ENCODE assay signal across 26 cellular contexts in genomic region chr7:72781631-72782030, GRCh38.
"Had no signal": no experiment of that assay in that cellular context is flagged by ENCODE, and none has a peak within 500 bp of the region (broad histone marks: within the 10 kb centered on the region; RNA-seq: fewer than 3 reads in every experiment).

No MANE protein-coding gene starts in this region.

- H3K36me3 ChIP-seq: colonic mucosa, gastrocnemius medialis, neutrophil, pancreas, right lobe of liver, thoracic aorta, tibial nerve, upper lobe of left lung had no signal

- H3K4me3 ChIP-seq: colonic mucosa, gastrocnemius medialis, pancreas, right lobe of liver, smooth muscle cell, thoracic aorta, tibial nerve, upper lobe of left lung had no signal

- H3K27ac ChIP-seq: colonic mucosa, epithelial cell of prostate, gastrocnemius medialis, neutrophil, pancreas, right lobe of liver, thoracic aorta, tibial nerve, upper lobe of left lung had no signal

- H3K27me3 ChIP-seq: colonic mucosa, gastrocnemius medialis, neutrophil, pancreas, right lobe of liver, tibial nerve, upper lobe of left lung had no signal

- H3K9me3 ChIP-seq: colonic mucosa, gastrocnemius medialis, neutrophil, pancreas, right lobe of liver, thoracic aorta, tibial nerve, upper lobe of left lung had no signal

- H3K4me2 ChIP-seq: smooth muscle cell had no signal

- FAIRE-seq: keratinocyte, pancreas, urothelium cell line had no signal

- ATAC-seq: effector memory CD8-positive, alpha-beta T cell; esophagus mucosa; gastrocnemius medialis; left lobe of liver; naive thymus-derived CD4-positive, alpha-beta T cell; pancreas; right lobe of liver; stimulated activated naive B cell treated with anti-CD40 and anti-IgM and Interleukin-4, amounts not matched to agents 10 μg/mL and 1 μg/mL and 100 μg/mL, for 72 hours had no signal

- H3K27ac Mint-ChIP-seq: dendritic cell treated with granulocyte-macrophage colony-stimulating factor and Interleukin-4, amounts not matched to agents 40 ng/mL and 50 ng/mL, for 4 days; effector memory CD8-positive, alpha-beta T cell; nephron; stimulated activated naive B cell treated with anti-CD40 and anti-IgM and Interleukin-4, amounts not matched to agents 10 μg/mL and 1 μg/mL and 100 μg/mL, for 72 hours; stimulated activated naive CD8-positive, alpha-beta T cell treated with anti-CD3 and anti-CD28 coated beads, Interleukin-15, Interleukin-2, amounts not matched to agents 100 ng/mL and 50 ng/mL, for 24 hours had no signal

- H3K9me3 Mint-ChIP-seq: central memory CD8-positive, alpha-beta T cell; dendritic cell treated with granulocyte-macrophage colony-stimulating factor and Interleukin-4, amounts not matched to agents 40 ng/mL and 50 ng/mL, for 4 days; effector memory CD8-positive, alpha-beta T cell; naive thymus-derived CD4-positive, alpha-beta T cell; nephron; stimulated activated naive B cell treated with anti-CD40 and anti-IgM and Interleukin-4, amounts not matched to agents 10 μg/mL and 1 μg/mL and 100 μg/mL, for 72 hours; stimulated activated naive CD8-positive, alpha-beta T cell treated with anti-CD3 and anti-CD28 coated beads, Interleukin-15, Interleukin-2, amounts not matched to agents 100 ng/mL and 50 ng/mL, for 24 hours had no signal

- DNase-seq: colonic mucosa; effector memory CD8-positive, alpha-beta T cell; foreskin fibroblast; gastrocnemius medialis; head of caudate nucleus; mammary epithelial cell; midbrain; naive thymus-derived CD4-positive, alpha-beta T cell; pancreas; right lobe of liver; stimulated activated CD4-positive, alpha-beta T cell treated with anti-CD3 and anti-CD28 coated beads, Interleukin-2, amount 100 ng/mL, for 48 hours; stimulated activated naive B cell treated with anti-CD40 and anti-IgM and Interleukin-4, amounts not matched to agents 10 μg/mL and 1 μg/mL and 100 μg/mL, for 72 hours; upper lobe of left lung had no signal

- H3K4me1 Mint-ChIP-seq: stimulated activated naive B cell treated with anti-CD40 and anti-IgM and Interleukin-4, amounts not matched to agents 10 μg/mL and 1 μg/mL and 100 μg/mL, for 72 hours had no signal

- H3K4me3 Mint-ChIP-seq: central memory CD8-positive, alpha-beta T cell; dendritic cell treated with granulocyte-macrophage colony-stimulating factor and Interleukin-4, amounts not matched to agents 40 ng/mL and 50 ng/mL, for 4 days; effector memory CD8-positive, alpha-beta T cell; naive thymus-derived CD4-positive, alpha-beta T cell; nephron; stimulated activated naive B cell treated with anti-CD40 and anti-IgM and Interleukin-4, amounts not matched to agents 10 μg/mL and 1 μg/mL and 100 μg/mL, for 72 hours; stimulated activated naive CD8-positive, alpha-beta T cell treated with anti-CD3 and anti-CD28 coated beads, Interleukin-15, Interleukin-2, amounts not matched to agents 100 ng/mL and 50 ng/mL, for 24 hours had no signal

- H3K4me1 ChIP-seq: colonic mucosa, pancreas, tibial nerve had no signal

- H3K27me3 Mint-ChIP-seq: central memory CD8-positive, alpha-beta T cell; dendritic cell treated with granulocyte-macrophage colony-stimulating factor and Interleukin-4, amounts not matched to agents 40 ng/mL and 50 ng/mL, for 4 days; effector memory CD8-positive, alpha-beta T cell; naive thymus-derived CD4-positive, alpha-beta T cell; stimulated activated naive B cell treated with anti-CD40 and anti-IgM and Interleukin-4, amounts not matched to agents 10 μg/mL and 1 μg/mL and 100 μg/mL, for 72 hours; stimulated activated naive CD8-positive, alpha-beta T cell treated with anti-CD3 and anti-CD28 coated beads, Interleukin-15, Interleukin-2, amounts not matched to agents 100 ng/mL and 50 ng/mL, for 24 hours had no signal
